23 cellular contexts compared by ENCODE assay signal in genomic region chr5:102813740-102814139, GRCh38.
"Had no signal": no experiment of that assay in that cellular context is flagged by ENCODE, and none has a peak within 500 bp of the region (broad histone marks: within the 10 kb centered on the region; RNA-seq: fewer than 3 reads in every experiment).

No MANE protein-coding gene starts in this region.

- H3K27me3 Mint-ChIP-seq: IgD-negative memory B cell had no signal

- H3K27ac Mint-ChIP-seq: IgD-negative memory B cell had no signal

- H3K4me1 ChIP-seq: SJSA1 had no signal

- H3K9ac ChIP-seq: KMS-11 had no signal

- H3K27ac ChIP-seq: HL-60, KMS-11, SJSA1, SK-N-MC had no signal

- H3K4me3 Mint-ChIP-seq: IgD-negative memory B cell had no signal

- H3K36me3 Mint-ChIP-seq: IgD-negative memory B cell had no signal

- H3K4me2 ChIP-seq: KMS-11 had no signal

- DNase-seq: Kasumi-1, MM.1S, MV-4-11, NCI-H1048, NCI-H1105, NCI-H1436 treated with DMSO at 0.1 percent for 48 hours, NCI-H1694 treated with DMSO at 0.1 percent for 48 hours, NCI-H1930, NCI-H2081, NCI-H2107, NCI-H2227 treated with DMSO at 0.1 percent for 48 hours, NCI-H524, NCI-H526 treated with DMSO at 0.1 percent for 48 hours, NCI-H82, Right ventricle myocardium superior, RPMI8226, SIG-M5 had no signal

- H3K27me3 ChIP-seq: SJSA1 had no signal

- H3K9me3 Mint-ChIP-seq: IgD-negative memory B cell had no signal

- H3K36me3 ChIP-seq: SJSA1 had no signal

- H3K4me3 ChIP-seq: K562, SJSA1, SK-N-MC had no signal
